In genomic region chr6:166275714-166276166, GRCh38 we compare ENCODE assay signal across 8 cellular contexts. TPM values are rescaled to one million over a fixed set of nuclear protein-coding genes. Genes with fewer than 3 reads are reported as not detected.
DNase-seq lines count a peak whose midpoint lies in the region; ATAC-seq and TF ChIP-seq lines count a peak whose summit lies in the region.

No MANE protein-coding gene starts in this region.

- peak; percentile 66 for DNase-seq in DMS53 (lab: John Stamatoyannopoulos, UW)
- no peak for DNase-seq in RWPE2 (ENCODE audit: low spot score)
- DNase-seq in activated T-helper 9 cell treated with anti-CD3 and anti-CD28 coated beads, Interleukin-2, amount 50 U/mL, for 16 hours (ENCODE audit: low read depth) = peak; percentile 63
- peak; percentile 30 to 77 for DNase-seq in foreskin fibroblast
- DNase-seq in ovary = peak; percentile 21 to 71 (median 39)
- DNase-seq in transverse colon = peak; percentile 78

- H3K27me3 ChIP-seq in RWPE2 (ENCODE audit: insufficient read depth, poor library complexity, severe bottlenecking) (no peaks in the 10 kb centered on the region), ovary (no peaks in the 10 kb centered on the region), transverse colon (peaks cover 21% of the 10 kb centered on the region)

- H3K4me3 ChIP-seq in RWPE2 (ENCODE audit: severe bottlenecking) (no peak overlapping the region), foreskin fibroblast (ENCODE audit: low read depth in 1 of 2, low read length in 2 of 2) (no peak overlapping the region), ovary (no peak overlapping the region), transverse colon (no peak overlapping the region)

- TF ChIP-seq CTCF in RWPE2 (IDR thresholded peaks at IDR 0.05; ENCODE audit: poor library complexity, severe bottlenecking) = peak; percentile 96
- peak; percentile 100 for TF ChIP-seq CTCF in foreskin fibroblast (IDR thresholded peaks at IDR 0.05; ENCODE audit: low read depth, low read length)
- peak; percentile 48 to 50 (median 50) for TF ChIP-seq CTCF in ovary (IDR thresholded peaks at IDR 0.05)
- peak; percentile 92 to 99 (median 98) for TF ChIP-seq CTCF in transverse colon (IDR thresholded peaks at IDR 0.05)

- WGBS in ovary, 3 donors = 2 to 5% (median 2%) methylated on average over 21 of the region's 21 CpGs
- whole genome bisulfite sequencing in transverse colon (ENCODE audit: low coverage in 1 of 2), 2 donors = 4 to 6% methylated on average over 3 to 21 of the region's 21 CpGs

- H3K4me1 ChIP-seq in RWPE2 (ENCODE audit: insufficient read depth, poor library complexity, severe bottlenecking) = no peaks in the 10 kb centered on the region
- no peaks in the 10 kb centered on the region for H3K4me1 ChIP-seq in ovary (ENCODE audit: insufficient read depth)
- H3K4me1 ChIP-seq in transverse colon = peaks cover 0 to 8% (median 0%) of the 10 kb centered on the region in 4 donors

- ATAC-seq in GM19468 (IDR thresholded peaks at IDR 0.05; ENCODE audit: extremely low read depth, unreplicated experiment) (peak; percentile 65), HG03565 (IDR thresholded peaks at IDR 0.05; ENCODE audit: unreplicated experiment) (peak; percentile 70), RWPE2 (ENCODE audit: low read depth) (peak; percentile 81)

- TF ChIP-seq EP300 in ovary (IDR thresholded peaks at IDR 0.05) = no peak
- TF ChIP-seq EP300 in transverse colon (IDR thresholded peaks at IDR 0.05; ENCODE audit: low read depth) = no peak

- in situ Hi-C loops in transverse colon (cut with MboI; ENCODE audit: low pct_ligation_motif_present in 1 of 4, low pct_unique_long_range_greater_than_20kb in 1 of 4, low sequenced_read_pairs in 3 of 4) = loop anchor here in 3 of 4 donors (5.0 to 10.0 kb wide), 3 partner anchors 119 to 129 kb away; no protein-coding TSS in a partner anchor

- no peak for TF ChIP-seq POLR2A in ovary (IDR thresholded peaks at IDR 0.05)
- no peak for TF ChIP-seq POLR2A in transverse colon (IDR thresholded peaks at IDR 0.05)

- intact Hi-C loops in ovary (cut with DNase I) = loop anchor here in 3 of 4 donors (5.0 to 10.0 kb wide), 2 partner anchors 127 to 129 kb away; no protein-coding TSS in a partner anchor
- intact Hi-C loops in transverse colon (cut with DNase I; ENCODE audit: low total_unique reads) = loop anchor here (1.0 kb wide), 1 partner anchor 125 kb away; no protein-coding TSS in a partner anchor

- H3K9me3 ChIP-seq in RWPE2 (ENCODE audit: severe bottlenecking) (no peaks in the 10 kb centered on the region), ovary (no peaks in the 10 kb centered on the region), transverse colon (no peaks in the 10 kb centered on the region)

- H3K27ac ChIP-seq in RWPE2 (ENCODE audit: poor library complexity, severe bottlenecking) = no peak overlapping the region
- no peak overlapping the region for H3K27ac ChIP-seq in ovary
- H3K27ac ChIP-seq in transverse colon = no peak overlapping the region

- no peaks in the 10 kb centered on the region for H3K36me3 ChIP-seq in RWPE2 (ENCODE audit: low read depth)
- no peaks in the 10 kb centered on the region for H3K36me3 ChIP-seq in ovary
- H3K36me3 ChIP-seq in transverse colon = no peaks in the 10 kb centered on the region

RNA-seq across cellular contexts. Expression of gene PRR18, which starts 32.5 kb away (rescaled TPM):
- total RNA-seq in ovary (1 to 10 TPM in 1 of 7 donors, under 1 TPM in 2, not detected in 4; 0.17 to 5.1 (median 0.33) TPM), transverse colon (not detected)
- polyA plus RNA-seq in ovary = under 1 TPM in 1 of 2 donors, not detected in 1; 0.05 TPM

Comparison
In these comparisons a context has a peak if more than half of its experiments do, and no peak if none do; other contexts are left out.
1. CTCF ChIP-seq: peak in every context shown above with its lines; median percentile 100 in foreskin fibroblast; 98 in transverse colon; 96 in RWPE2; 50 in ovary.